In genomic region chr4:70994387-70995099, GRCh38 we compare ENCODE assay signal across 8 cellular contexts. TPM values are rescaled to one million over a fixed set of nuclear protein-coding genes. Genes with fewer than 3 reads are reported as not detected.
A peak's percentile ranks its signal among the peaks of the same experiment; 100 is the strongest.
DNase-seq lines count a peak whose midpoint lies in the region; ATAC-seq and TF ChIP-seq lines count a peak whose summit lies in the region.

No MANE protein-coding gene starts in this region.

- CTCF ChIA-PET in A673 (lab: Charles Lee), result no interaction called here

- H3K36me3 ChIP-seq in A673 (ENCODE audit: insufficient read depth, low read length, poor library complexity, severe bottlenecking), result peaks cover 20% of the 10 kb centered on the region
- no peaks in the 10 kb centered on the region for H3K36me3 ChIP-seq in thyroid gland

- BruUV-seq in A673 (replicated peaks; lab: Mats Ljungman, UMichigan), result TSS peak; percentile 46

- H3K4me3 ChIP-seq in A673 (ENCODE audit: low read depth, low read length, poor library complexity, severe bottlenecking), result peak overlapping the region; percentile 80
- H3K4me3 ChIP-seq in iPS-11a (ENCODE audit: low read depth, low read length), result peak overlapping the region; percentile 92
- peak overlapping the region in 2 of 3 donors; percentile 59 to 86 for H3K4me3 ChIP-seq in thyroid gland (replicated peaks in 1 of 3)

- peaks cover 50% of the 10 kb centered on the region for H3K36me3 Mint-ChIP-seq in T-helper 2 cell treated with Interferon-gamma antibody and Interleukin-4, amounts not matched to agents 5 μg/mL and 100 μg/mL, for 36 hours (ENCODE audit: low read depth)

- H3K27me3 ChIP-seq in A673 (replicated peaks; ENCODE audit: insufficient read depth, low read depth, low read length, poor library complexity) (no peaks in the 10 kb centered on the region), thyroid gland (no peaks in the 10 kb centered on the region)

- POLR2A ChIA-PET in A673 (lab: Charles Lee; ENCODE audit: low non-redundant PET), result no interaction called here

- H3K4me1 ChIP-seq in A673 (ENCODE audit: insufficient read depth, low read length, poor library complexity, severe bottlenecking) (no peaks in the 10 kb centered on the region), thyroid gland (peaks cover 7 to 13% of the 10 kb centered on the region in 2 donors)

- TF ChIP-seq POLR2A in thyroid gland (IDR thresholded peaks at IDR 0.05), result no peak

- H3K27ac ChIP-seq in A673 (ENCODE audit: low read depth, low read length, poor library complexity, severe bottlenecking) (no peak overlapping the region), thyroid gland (peak overlapping the region in 1 of 3 donors; percentile 91)

- ATAC-seq in GM18873 (IDR thresholded peaks at IDR 0.05; ENCODE audit: low FRiP score, unreplicated experiment) (peak; percentile 58), HG03139 (IDR thresholded peaks at IDR 0.05; ENCODE audit: unreplicated experiment) (peak; percentile 45)

- DNase-seq in A673 (ENCODE audit: low spot score) (peak; percentile 1), thyroid gland (no peak), activated gamma-delta T cell treated with Interleukin-2 at 50 U/mL for 16 hours (no peak), NCI-H345 treated with DMSO at 0.1 percent for 48 hours (lab: John Stamatoyannopoulos, UW; ENCODE audit: unreplicated experiment) (no peak)
- no peak for DNase-seq in T-helper 2 cell treated with Interferon-gamma antibody and Interleukin-4, amounts not matched to agents 5 μg/mL and 100 μg/mL, for 36 hours (ENCODE audit: low spot score)

- H3K4me1 Mint-ChIP-seq in T-helper 2 cell treated with Interferon-gamma antibody and Interleukin-4, amounts not matched to agents 5 μg/mL and 100 μg/mL, for 36 hours (ENCODE audit: low read depth), result peaks cover 35% of the 10 kb centered on the region

- intact Hi-C loops in A673 (cut with micrococcal nuclease; ENCODE audit: unreplicated experiment) (no loop called here), thyroid gland (cut with DNase I) (loop anchor here (10.0 kb wide), 2 partner anchors 160 to 310 kb away; partner anchors contain the start of genes GRSF1 and UTP3)

- peaks cover 2% of the 10 kb centered on the region for H3K9me3 Mint-ChIP-seq in T-helper 2 cell treated with Interferon-gamma antibody and Interleukin-4, amounts not matched to agents 5 μg/mL and 100 μg/mL, for 36 hours

- H3K4me3 Mint-ChIP-seq in T-helper 2 cell treated with Interferon-gamma antibody and Interleukin-4, amounts not matched to agents 5 μg/mL and 100 μg/mL, for 36 hours, result peak overlapping the region; percentile 100

- H3K27ac Mint-ChIP-seq in T-helper 2 cell treated with Interferon-gamma antibody and Interleukin-4, amounts not matched to agents 5 μg/mL and 100 μg/mL, for 36 hours, result peak overlapping the region; percentile 93

- H3K27me3 Mint-ChIP-seq in T-helper 2 cell treated with Interferon-gamma antibody and Interleukin-4, amounts not matched to agents 5 μg/mL and 100 μg/mL, for 36 hours (ENCODE audit: low read depth), result no peaks in the 10 kb centered on the region

- no peak for TF ChIP-seq CTCF in A673 (conservative IDR thresholded peaks at IDR 0.05; ENCODE audit: low read depth, low read length)
- TF ChIP-seq CTCF in thyroid gland (IDR thresholded peaks at IDR 0.05), result no peak

- 78 to 80% methylated on average over 10 of the region's 10 CpGs for WGBS in thyroid gland, 2 donors

- no peaks in the 10 kb centered on the region for H3K9me3 ChIP-seq in A673 (ENCODE audit: low read depth, low read length, poor library complexity, severe bottlenecking)
- H3K9me3 ChIP-seq in thyroid gland, result no peaks in the 10 kb centered on the region

RNA-seq across cellular contexts. Expression of gene DCK, which starts 1.1 kb away (rescaled TPM):
- 18.4 and 20.3 TPM in 2 replicates for total RNA-seq in A673 (2021)
- 10 to 100 TPM; 10.9 to 15.2 (median 14.6) TPM for total RNA-seq in thyroid gland
